ENCODE assay signal across 13 cellular contexts in the genomic region with DNA sequence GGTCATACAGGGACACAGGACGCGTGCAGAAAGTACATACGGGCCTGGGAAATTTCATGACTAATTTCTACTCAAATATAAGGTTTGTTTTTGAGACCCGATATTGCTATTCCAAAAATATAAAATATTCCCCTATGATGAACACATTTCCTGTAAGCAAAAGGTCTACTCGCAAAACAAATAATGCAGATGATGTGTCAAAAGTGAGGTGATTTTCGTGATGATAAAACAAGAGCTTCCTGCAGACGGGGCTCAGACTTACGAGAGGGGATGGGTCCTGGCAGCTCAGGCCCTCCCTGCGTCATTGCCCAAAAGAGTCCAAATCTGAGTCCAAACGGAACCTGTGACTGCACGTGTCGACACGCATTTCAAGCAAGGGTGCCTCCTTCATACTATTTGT.
DNase-seq lines count a peak whose midpoint lies in the region; ATAC-seq and TF ChIP-seq lines count a peak whose summit lies in the region.
"Had no signal": no experiment of that assay in that cellular context is flagged by ENCODE, and none has a peak within 500 bp of the region (broad histone marks: within the 10 kb centered on the region; RNA-seq: fewer than 3 reads in every experiment).

No MANE protein-coding gene starts in this region.

- no peak overlapping the region for H3K4ac ChIP-seq in mesendoderm (ENCODE audit: low read depth, low read length)

- H3K9me3 Mint-ChIP-seq in T-helper 2 cell treated with Interferon-gamma antibody and Interleukin-4, amounts not matched to agents 5 μg/mL and 100 μg/mL, for 36 hours: no peaks in the 10 kb centered on the region

- no peak overlapping the region for H4K8ac ChIP-seq in mesendoderm (ENCODE audit: low read depth, low read length)

- H3K27me3 ChIP-seq in sigmoid colon: no peaks in the 10 kb centered on the region
- no peaks in the 10 kb centered on the region for H3K27me3 ChIP-seq in mesendoderm (ENCODE audit: insufficient read depth, low read length, poor library complexity)
- H3K27me3 ChIP-seq: tibial nerve had no signal

- no peak overlapping the region for H3K4me2 ChIP-seq in mesendoderm (ENCODE audit: low read length)

- no peak overlapping the region for H3K56ac ChIP-seq in mesendoderm (ENCODE audit: low read length)

- no peaks in the 10 kb centered on the region for H3K9me3 ChIP-seq in sigmoid colon
- H3K9me3 ChIP-seq: tibial nerve had no signal

- no peak overlapping the region for H3K9ac ChIP-seq in mesendoderm (ENCODE audit: low read length)

- no peaks in the 10 kb centered on the region for H3K79me1 ChIP-seq in mesendoderm (ENCODE audit: low read length)

- DNase-seq in GM12865 (ENCODE audit: low read depth) (peak; percentile 63), dermis blood vessel endothelial cell (peak; percentile 42), sigmoid colon (no peak), NOMO-1 treated with DMSO at 0.1 percent for 48 hours (lab: John Stamatoyannopoulos, UW; ENCODE audit: unreplicated experiment) (no peak), mesendoderm (no peak)
- DNase-seq in T-helper 2 cell treated with Interferon-gamma antibody and Interleukin-4, amounts not matched to agents 5 μg/mL and 100 μg/mL, for 36 hours (ENCODE audit: low spot score): peak; percentile 31
- DNase-seq: anterior cingulate cortex, DMS79 treated with DMSO at 0.1 percent for 48 hours, erythroblast, NCI-H2029, occipital lobe had no signal

- H3K27ac ChIP-seq in sigmoid colon (peak overlapping the region in 3 of 4 donors; percentile 47 to 78 (median 75)), mesendoderm (ENCODE audit: low read depth, low read length) (no peak overlapping the region)

- no peaks in the 10 kb centered on the region for H3K27me3 Mint-ChIP-seq in T-helper 2 cell treated with Interferon-gamma antibody and Interleukin-4, amounts not matched to agents 5 μg/mL and 100 μg/mL, for 36 hours (ENCODE audit: low read depth)

- intact Hi-C loops in sigmoid colon (cut with DNase I): loop anchor here (5.0 kb wide), 1 partner anchor 142 kb away; no protein-coding TSS in a partner anchor

- H3K27ac Mint-ChIP-seq in T-helper 2 cell treated with Interferon-gamma antibody and Interleukin-4, amounts not matched to agents 5 μg/mL and 100 μg/mL, for 36 hours: peak overlapping the region; percentile 96

- peaks cover 66% of the 10 kb centered on the region for H3K36me3 Mint-ChIP-seq in T-helper 2 cell treated with Interferon-gamma antibody and Interleukin-4, amounts not matched to agents 5 μg/mL and 100 μg/mL, for 36 hours (ENCODE audit: low read depth)

- H3K4me1 ChIP-seq in sigmoid colon (peaks cover 0 to 50% (median 30%) of the 10 kb centered on the region in 4 donors), mesendoderm (ENCODE audit: control insufficient read depth, low read depth, low read length) (peaks cover 2% of the 10 kb centered on the region)

- H3K36me3 ChIP-seq in sigmoid colon: no peaks in the 10 kb centered on the region
- no peaks in the 10 kb centered on the region for H3K36me3 ChIP-seq in mesendoderm (ENCODE audit: control insufficient read depth, insufficient read depth, low read length)
- H3K36me3 ChIP-seq: tibial nerve had no signal

- H3K4me1 Mint-ChIP-seq in T-helper 2 cell treated with Interferon-gamma antibody and Interleukin-4, amounts not matched to agents 5 μg/mL and 100 μg/mL, for 36 hours (ENCODE audit: low read depth): peaks cover 92% of the 10 kb centered on the region

- no peaks in the 10 kb centered on the region for H3K79me2 ChIP-seq in mesendoderm (ENCODE audit: control insufficient read depth, insufficient read depth, low read length)

- no peak overlapping the region for H3K18ac ChIP-seq in mesendoderm (ENCODE audit: low read length)

- no peak for TF ChIP-seq POLR2A in sigmoid colon (IDR thresholded peaks at IDR 0.05)

- H3K4me3 ChIP-seq in GM12865 (ENCODE audit: low read depth, low read length) (no peak overlapping the region), sigmoid colon (no peak overlapping the region), mesendoderm (ENCODE audit: low read length) (no peak overlapping the region)
- H3K4me3 ChIP-seq: tibial nerve had no signal

- no peak overlapping the region for H2AK5ac ChIP-seq in mesendoderm (ENCODE audit: low read length)

- no peak for ATAC-seq in HG03439 (IDR thresholded peaks at IDR 0.05; ENCODE audit: unreplicated experiment)

- no peak overlapping the region for H3K23ac ChIP-seq in mesendoderm (ENCODE audit: low read length)

- H2BK120ac ChIP-seq in mesendoderm (ENCODE audit: low read depth, low read length): no peak overlapping the region

- 85 to 91% methylated on average over 13 of the region's 13 CpGs for WGBS in sigmoid colon, 2 donors
- no CpG with 5 or more reads among the region's 13 CpGs for WGBS in mesendoderm (ENCODE audit: extremely low coverage, insufficient coverage, low lambda C conversion rate)

- TF ChIP-seq EP300 in sigmoid colon (IDR thresholded peaks at IDR 0.05): no peak

- H3K4me3 Mint-ChIP-seq in T-helper 2 cell treated with Interferon-gamma antibody and Interleukin-4, amounts not matched to agents 5 μg/mL and 100 μg/mL, for 36 hours: peak overlapping the region; percentile 76

- H4K5ac ChIP-seq in mesendoderm (ENCODE audit: low read length): no peak overlapping the region

- no peak overlapping the region for H2BK5ac ChIP-seq in mesendoderm (ENCODE audit: low read length)

- no peak overlapping the region for H2BK15ac ChIP-seq in mesendoderm (replicated peaks; ENCODE audit: low read depth)

- TF ChIP-seq CTCF in GM12865 (IDR thresholded peaks at IDR 0.05; ENCODE audit: insufficient read depth, low read depth, low read length, missing control alignments) (no peak), sigmoid colon (IDR thresholded peaks at IDR 0.05) (no peak)

Comparison
In these comparisons a context has a peak if more than half of its experiments do, and no peak if none do; other contexts are left out.
1. DNase-seq: peak in GM12865 (single experiment), T-helper 2 cell treated with Interferon-gamma antibody and Interleukin-4, amounts not matched to agents 5 μg/mL and 100 μg/mL, for 36 hours (single experiment) and dermis blood vessel endothelial cell (single experiment); none in sigmoid colon (single experiment), NOMO-1 treated with DMSO at 0.1 percent for 48 hours (single experiment) and mesendoderm (single experiment).